Comparison of ENCODE assay signal across 11 cellular contexts in genomic region chr3:115937054-115937453, GRCh38.
A peak's percentile ranks its signal among the peaks of the same experiment; 100 is the strongest.
DNase-seq lines count a peak whose midpoint lies in the region; ATAC-seq and TF ChIP-seq lines count a peak whose summit lies in the region.
"Had no signal": no experiment of that assay in that cellular context is flagged by ENCODE, and none has a peak within 500 bp of the region (broad histone marks: within the 10 kb centered on the region; RNA-seq: fewer than 3 reads in every experiment).

No MANE protein-coding gene starts in this region.

- POLR2A ChIA-PET in A673 (lab: Charles Lee; ENCODE audit: low non-redundant PET): no interaction called here
- POLR2A ChIA-PET in activated CD8-positive, alpha-beta T cell treated with anti-CD3 and anti-CD28 coated beads, Interleukin-2, amount 10 ng/mL, durations not matched to agents 7 days and 5 days (lab: Charles Lee): interaction anchor here (0.5 kb wide), 1 partner anchor 778 kb away, joined by 3 read pairs; no protein-coding TSS in a partner anchor

- no peaks in the 10 kb centered on the region for H3K79me2 ChIP-seq in OCI-LY1 (ENCODE audit: insufficient read depth, low read length)

- H3K36me3 ChIP-seq in A673 (ENCODE audit: insufficient read depth, low read length, poor library complexity, severe bottlenecking): no peaks in the 10 kb centered on the region
- H3K36me3 ChIP-seq in OCI-LY1 (ENCODE audit: insufficient read depth, low read length): no peaks in the 10 kb centered on the region

- no peaks in the 10 kb centered on the region for H4K20me1 ChIP-seq in OCI-LY1 (ENCODE audit: insufficient read depth, low read length)

- H3K9me2 ChIP-seq in OCI-LY1 (ENCODE audit: low read depth, low read length): no peaks in the 10 kb centered on the region

- no peak for ATAC-seq in stimulated activated naive CD8-positive, alpha-beta T cell treated with anti-CD3 and anti-CD28 coated beads, Interleukin-15, amount 100 ng/mL, for 72 hours
- no peak for ATAC-seq in activated CD8-positive, alpha-beta T cell treated with anti-CD3 and anti-CD28 coated beads, Interleukin-2, amount 10 ng/mL, durations not matched to agents 7 days and 5 days

- H3F3A ChIP-seq in OCI-LY1 (ENCODE audit: insufficient read depth, low read length): no peaks in the 10 kb centered on the region; the same call in 1 of the 2 replicates

- no peak overlapping the region for H2AFZ ChIP-seq in OCI-LY1 (ENCODE audit: low read length)

- CTCF ChIA-PET in A673 (lab: Charles Lee): interaction anchor here (0.7 kb wide), 1 partner anchor 484 kb away, joined by 3 read pairs; no protein-coding TSS in a partner anchor
- CTCF ChIA-PET in activated CD8-positive, alpha-beta T cell treated with anti-CD3 and anti-CD28 coated beads, Interleukin-2, amount 10 ng/mL, durations not matched to agents 7 days and 5 days (lab: Charles Lee): no interaction called here

- H3K36me3 Mint-ChIP-seq in activated CD8-positive, alpha-beta T cell treated with anti-CD3 and anti-CD28 coated beads, Interleukin-2, amount 10 ng/mL, durations not matched to agents 7 days and 5 days (ENCODE audit: low read depth): no peaks in the 10 kb centered on the region
- H3K36me3 Mint-ChIP-seq: CD8-positive, alpha-beta memory T cell had no signal

- no peak overlapping the region for H3K4me3 ChIP-seq in A673 (ENCODE audit: low read depth, low read length, poor library complexity, severe bottlenecking)
- no peak overlapping the region for H3K4me3 ChIP-seq in OCI-LY1 (ENCODE audit: low read depth, low read length, poor library complexity, severe bottlenecking)
- no peak overlapping the region for H3K4me3 ChIP-seq in epithelial cell of proximal tubule (ENCODE audit: low read depth, low read length)

- H3K9me3 Mint-ChIP-seq in stimulated activated naive CD8-positive, alpha-beta T cell treated with anti-CD3 and anti-CD28 coated beads, Interleukin-15, amount 100 ng/mL, for 72 hours: peaks cover 6 to 16% of the 10 kb centered on the region in 2 donors
- no peaks in the 10 kb centered on the region for H3K9me3 Mint-ChIP-seq in activated CD8-positive, alpha-beta T cell treated with anti-CD3 and anti-CD28 coated beads, Interleukin-2, amount 10 ng/mL, durations not matched to agents 7 days and 5 days (ENCODE audit: insufficient read depth)

- DNase-seq in A673 (ENCODE audit: low spot score) (peak; percentile 51), epithelial cell of proximal tubule (ENCODE audit: low read depth) (no peak), NCI-H146 (lab: John Stamatoyannopoulos, UW) (no peak)
- DNase-seq in stimulated activated naive CD8-positive, alpha-beta T cell treated with anti-CD3 and anti-CD28 coated beads, Interleukin-15, amount 100 ng/mL, for 72 hours: no peak
- DNase-seq in activated CD8-positive, alpha-beta T cell treated with anti-CD3 and anti-CD28 coated beads, Interleukin-2, amount 10 ng/mL, durations not matched to agents 7 days and 5 days: no peak
- DNase-seq in activated naive CD4-positive, alpha-beta T cell treated with anti-CD3 and anti-CD28 coated beads, Interleukin-2, amount 50 U/mL, for 16 hours: no peak
- DNase-seq: activated gamma-delta T cell; CD8-positive, alpha-beta memory T cell; NCI-H1436 had no signal

- no peak overlapping the region for H3K9ac ChIP-seq in OCI-LY1 (ENCODE audit: low read length)

- no TSS peak for BruUV-seq in A673 (replicated peaks; lab: Mats Ljungman, UMichigan)

- H3K27ac ChIP-seq in A673 (ENCODE audit: low read depth, low read length, poor library complexity, severe bottlenecking) (no peak overlapping the region), OCI-LY1 (ENCODE audit: low read depth, low read length, poor library complexity, severe bottlenecking) (no peak overlapping the region)

- no peak overlapping the region for H3K4me2 ChIP-seq in OCI-LY1 (ENCODE audit: low read length)

- H3K4me3 Mint-ChIP-seq in stimulated activated naive CD8-positive, alpha-beta T cell treated with anti-CD3 and anti-CD28 coated beads, Interleukin-15, amount 100 ng/mL, for 72 hours: no peak overlapping the region
- H3K4me3 Mint-ChIP-seq in activated CD8-positive, alpha-beta T cell treated with anti-CD3 and anti-CD28 coated beads, Interleukin-2, amount 10 ng/mL, durations not matched to agents 7 days and 5 days: no peak overlapping the region
- H3K4me3 Mint-ChIP-seq: CD8-positive, alpha-beta memory T cell had no signal

- TF ChIP-seq CTCF in A673 (conservative IDR thresholded peaks at IDR 0.05; ENCODE audit: low read depth, low read length) (peak; percentile 64), GM12872 (IDR thresholded peaks at IDR 0.05; ENCODE audit: insufficient read depth, low read depth, low read length) (peak; percentile 28; the same call in 1 of the 3 replicates), OCI-LY1 (IDR thresholded peaks at IDR 0.05; ENCODE audit: low read length) (peak; percentile 22; the same call in 1 of the 2 replicates), epithelial cell of proximal tubule (conservative IDR thresholded peaks at IDR 0.05; ENCODE audit: low read depth, low read length) (peak; percentile 60)

- peaks cover 8% of the 10 kb centered on the region for H3K9me3 ChIP-seq in A673 (ENCODE audit: low read depth, low read length, poor library complexity, severe bottlenecking)
- no peaks in the 10 kb centered on the region for H3K9me3 ChIP-seq in OCI-LY1 (ENCODE audit: low read length)

- H3K27me3 ChIP-seq in A673 (replicated peaks; ENCODE audit: insufficient read depth, low read depth, low read length, poor library complexity): no peaks in the 10 kb centered on the region
- H3K27me3 ChIP-seq in OCI-LY1 (ENCODE audit: insufficient read depth, low read length): no peaks in the 10 kb centered on the region

- H3K4me1 Mint-ChIP-seq in stimulated activated naive CD8-positive, alpha-beta T cell treated with anti-CD3 and anti-CD28 coated beads, Interleukin-15, amount 100 ng/mL, for 72 hours: no peaks in the 10 kb centered on the region
- H3K4me1 Mint-ChIP-seq in activated CD8-positive, alpha-beta T cell treated with anti-CD3 and anti-CD28 coated beads, Interleukin-2, amount 10 ng/mL, durations not matched to agents 7 days and 5 days (ENCODE audit: low read depth): no peaks in the 10 kb centered on the region
- H3K4me1 Mint-ChIP-seq: CD8-positive, alpha-beta memory T cell had no signal

- intact Hi-C loops in A673 (cut with micrococcal nuclease; ENCODE audit: unreplicated experiment): no loop called here

- H3K4me1 ChIP-seq in A673 (ENCODE audit: insufficient read depth, low read length, poor library complexity, severe bottlenecking) (no peaks in the 10 kb centered on the region), OCI-LY1 (ENCODE audit: insufficient read depth, low read length, severe bottlenecking) (no peaks in the 10 kb centered on the region)

- peaks cover 8% of the 10 kb centered on the region for H3K27me3 Mint-ChIP-seq in stimulated activated naive CD8-positive, alpha-beta T cell treated with anti-CD3 and anti-CD28 coated beads, Interleukin-15, amount 100 ng/mL, for 72 hours
- H3K27me3 Mint-ChIP-seq in activated CD8-positive, alpha-beta T cell treated with anti-CD3 and anti-CD28 coated beads, Interleukin-2, amount 10 ng/mL, durations not matched to agents 7 days and 5 days (ENCODE audit: low read depth): no peaks in the 10 kb centered on the region

- H3K27ac Mint-ChIP-seq in stimulated activated naive CD8-positive, alpha-beta T cell treated with anti-CD3 and anti-CD28 coated beads, Interleukin-15, amount 100 ng/mL, for 72 hours: no peak overlapping the region
- no peak overlapping the region for H3K27ac Mint-ChIP-seq in activated CD8-positive, alpha-beta T cell treated with anti-CD3 and anti-CD28 coated beads, Interleukin-2, amount 10 ng/mL, durations not matched to agents 7 days and 5 days
- H3K27ac Mint-ChIP-seq: CD8-positive, alpha-beta memory T cell had no signal
